In the genomic region with DNA sequence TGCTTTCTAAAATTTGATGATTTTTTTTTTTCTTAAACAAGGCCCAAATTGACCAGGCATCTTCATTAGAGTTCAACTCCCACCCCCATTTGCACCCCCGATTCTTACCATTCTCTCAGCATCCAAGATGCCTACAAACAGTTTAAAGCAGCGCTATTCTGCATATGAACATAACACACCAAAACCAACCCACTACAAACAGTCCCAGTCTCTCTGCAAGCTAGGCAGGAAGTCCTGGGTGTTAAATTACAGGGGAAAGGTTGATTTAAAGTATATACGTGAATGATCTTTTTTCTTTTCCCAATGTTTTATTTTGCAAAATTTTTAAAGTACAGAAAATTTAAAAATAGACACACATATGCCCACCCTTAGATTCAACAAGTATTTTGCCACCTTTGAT, we compare ENCODE assay signal across 24 cellular contexts.
"Had no signal": no experiment of that assay in that cellular context is flagged by ENCODE, and none has a peak within 500 bp of the region (broad histone marks: within the 10 kb centered on the region; RNA-seq: fewer than 3 reads in every experiment).

No MANE protein-coding gene starts in this region.

- H3K36me3 Mint-ChIP-seq: activated CD4-positive, alpha-beta memory T cell treated with anti-CD3 and anti-CD28 coated beads for 36 hours; activated naive CD8-positive, alpha-beta T cell treated with anti-CD3 and anti-CD28 coated beads for 36 hours; natural killer cell; stimulated activated effector memory CD8-positive, alpha-beta T cell treated with anti-CD3 and anti-CD28 coated beads, Interleukin-12 subunit alpha, Interleukin-12 subunit beta, amount 100 ng/mL, for 72 hours had no signal

- H3K9ac ChIP-seq: parathyroid adenoma had no signal

- H3K4me3 ChIP-seq: breast epithelium, coronary artery, esophagus squamous epithelium, gastroesophageal sphincter, left lung, lung, right lobe of liver, skin epidermis, stomach, suprapubic skin, tibial nerve had no signal

- H3K79me2 ChIP-seq: parathyroid adenoma had no signal

- H3K27me3 Mint-ChIP-seq: activated CD4-positive, alpha-beta memory T cell treated with anti-CD3 and anti-CD28 coated beads for 36 hours; activated naive CD8-positive, alpha-beta T cell treated with anti-CD3 and anti-CD28 coated beads for 36 hours had no signal

- H3K4me1 ChIP-seq: breast epithelium, esophagus squamous epithelium, left lung, parathyroid adenoma, right lobe of liver, stomach, suprapubic skin had no signal

- H3K36me3 ChIP-seq: breast epithelium, esophagus squamous epithelium, gastroesophageal sphincter, left lung, right lobe of liver, stomach, suprapubic skin, tibial nerve had no signal

- H3K4me1 Mint-ChIP-seq: natural killer cell; stimulated activated effector memory CD8-positive, alpha-beta T cell treated with anti-CD3 and anti-CD28 coated beads, Interleukin-12 subunit alpha, Interleukin-12 subunit beta, amount 100 ng/mL, for 72 hours; T-helper 17 cell had no signal

- DNase-seq: activated CD4-positive, alpha-beta memory T cell treated with anti-CD3 and anti-CD28 coated beads for 36 hours; activated CD4-positive, alpha-beta T cell treated with anti-CD3 and anti-CD28 coated beads for 48 hours; activated naive CD4-positive, alpha-beta T cell treated with Interleukin-2 at 50 U/mL for 16 hours; activated naive CD8-positive, alpha-beta T cell treated with anti-CD3 and anti-CD28 coated beads for 36 hours; activated T-cell treated with anti-CD3 and anti-CD28 coated beads, Interleukin-2, amount 50 U/mL, for 48 hours; esophagus squamous epithelium; head of caudate nucleus; kidney; left lung; natural killer cell; right lobe of liver; stimulated activated CD4-positive, alpha-beta T cell treated with anti-CD3 and anti-CD28 coated beads, Interleukin-2, amount 100 ng/mL, for 24 hours; stomach; T-helper 17 cell had no signal

- FAIRE-seq: kidney, urothelium cell line had no signal

- H3K27me3 ChIP-seq: breast epithelium, esophagus squamous epithelium, gastroesophageal sphincter, left lung, right lobe of liver, stomach, suprapubic skin, tibial nerve had no signal

- H3K27ac Mint-ChIP-seq: activated CD4-positive, alpha-beta memory T cell treated with anti-CD3 and anti-CD28 coated beads for 36 hours; activated naive CD8-positive, alpha-beta T cell treated with anti-CD3 and anti-CD28 coated beads for 36 hours; natural killer cell; stimulated activated effector memory CD8-positive, alpha-beta T cell treated with anti-CD3 and anti-CD28 coated beads, Interleukin-12 subunit alpha, Interleukin-12 subunit beta, amount 100 ng/mL, for 72 hours; T-helper 17 cell had no signal

- H3K27ac ChIP-seq: breast epithelium, coronary artery, esophagus squamous epithelium, gastroesophageal sphincter, left lung, parathyroid adenoma, right lobe of liver, skin epidermis, stomach, suprapubic skin, tibial nerve had no signal

- H3K4me3 Mint-ChIP-seq: activated CD4-positive, alpha-beta memory T cell treated with anti-CD3 and anti-CD28 coated beads for 36 hours; activated naive CD8-positive, alpha-beta T cell treated with anti-CD3 and anti-CD28 coated beads for 36 hours; natural killer cell; stimulated activated effector memory CD8-positive, alpha-beta T cell treated with anti-CD3 and anti-CD28 coated beads, Interleukin-12 subunit alpha, Interleukin-12 subunit beta, amount 100 ng/mL, for 72 hours; T-helper 17 cell had no signal

- H3K9me3 ChIP-seq: breast epithelium, esophagus squamous epithelium, gastroesophageal sphincter, left lung, right lobe of liver, stomach, suprapubic skin, tibial nerve had no signal

- H2AFZ ChIP-seq: parathyroid adenoma had no signal

- H3K9me3 Mint-ChIP-seq: activated CD4-positive, alpha-beta memory T cell treated with anti-CD3 and anti-CD28 coated beads for 36 hours; activated naive CD8-positive, alpha-beta T cell treated with anti-CD3 and anti-CD28 coated beads for 36 hours had no signal
